In the genomic region with DNA sequence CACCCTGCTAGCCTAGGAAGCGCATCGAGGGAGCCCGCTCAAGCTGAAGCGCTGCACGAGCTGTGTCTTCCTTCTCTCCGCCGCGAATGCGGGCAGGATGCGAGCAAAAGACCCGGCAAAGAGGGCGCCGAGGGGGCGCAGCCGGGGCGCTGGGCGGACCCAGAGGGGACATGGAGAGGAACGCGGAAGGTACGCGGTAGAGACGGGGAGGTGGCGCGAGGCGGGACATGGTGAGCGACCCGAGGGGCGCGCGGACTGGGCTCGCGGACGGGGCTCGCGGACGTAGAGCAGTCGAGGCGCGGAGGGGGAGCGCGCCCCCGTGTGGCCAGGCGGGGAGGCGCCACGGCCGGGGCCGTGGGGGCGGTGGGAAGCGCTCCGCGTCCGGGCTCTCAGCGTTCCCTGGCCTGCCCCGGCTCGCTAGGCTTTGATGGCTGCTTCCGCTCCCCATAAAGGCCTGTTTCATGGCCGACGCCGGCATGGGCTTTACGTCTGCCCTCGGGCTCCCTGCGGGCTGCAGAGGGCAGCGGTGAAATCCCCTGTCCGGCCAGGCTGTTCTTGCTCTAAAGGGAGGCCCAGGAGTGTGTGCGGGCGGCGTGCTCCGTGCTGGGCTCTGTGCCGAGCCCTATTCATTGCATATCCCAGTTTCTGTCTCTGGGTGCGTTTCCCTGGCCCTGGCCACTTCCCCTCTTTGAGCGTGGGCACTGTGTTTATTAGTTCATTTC, we compare ENCODE assay signal across 9 cellular contexts. TPM values are rescaled to one million over a fixed set of nuclear protein-coding genes. Genes with fewer than 3 reads are reported as not detected.
DNase-seq lines count a peak whose midpoint lies in the region; ATAC-seq and TF ChIP-seq lines count a peak whose summit lies in the region.
"Had no signal": no experiment of that assay in that cellular context is flagged by ENCODE, and none has a peak within 500 bp of the region (broad histone marks: within the 10 kb centered on the region; RNA-seq: fewer than 3 reads in every experiment).

No MANE protein-coding gene starts in this region.

- H3K4me1 ChIP-seq in right atrium auricular region, result peaks cover 0 to 25% of the 10 kb centered on the region in 2 donors

- H3K27me3 ChIP-seq in right atrium auricular region, result peaks cover 0 to 5% of the 10 kb centered on the region in 2 donors

- DNase-seq in Caki2 (ENCODE audit: low read depth), result peak; percentile 53
- peak in 57 of 76 experiments; percentile 6 to 78 (median 43) for DNase-seq in HUDEP-2 (lab: John Stamatoyannopoulos, UW; ENCODE audit: unreplicated experiment in 76 of 76)
- DNase-seq in SKM-1 (lab: John Stamatoyannopoulos, UW; ENCODE audit: unreplicated experiment), result peak; percentile 11
- DNase-seq in amniotic epithelial cell (ENCODE audit: low read depth), result peak; percentile 57
- peak; percentile 67 for DNase-seq in right atrium auricular region (ENCODE audit: low spot score)
- DNase-seq in posterior cingulate gyrus, result peak in 9 of 10 donors; percentile 57 to 95 (median 71)
- peak; percentile 72 for DNase-seq in ureter (ENCODE audit: low spot score)

- no peaks in the 10 kb centered on the region for H3K36me3 ChIP-seq in right atrium auricular region

- ATAC-seq in GM21423 (IDR thresholded peaks at IDR 0.05; ENCODE audit: unreplicated experiment), result no peak

- peak; percentile 93 to 99 for TF ChIP-seq CTCF in right atrium auricular region (IDR thresholded peaks at IDR 0.05)

- no peak overlapping the region for H3K27ac ChIP-seq in right atrium auricular region

- H3K4me3 ChIP-seq in right atrium auricular region, result peak overlapping the region; percentile 38 to 47

- H3K9me3 ChIP-seq in right atrium auricular region, result peaks cover 0 to 10% of the 10 kb centered on the region in 2 donors

- in situ Hi-C loops in Caki2 (cut with HindIII; ENCODE audit: low pct_unique_long_range_greater_than_20kb, low sequenced_read_pairs), result no loop called here

- intact Hi-C loops in posterior cingulate gyrus (cut with DNase I), result loop anchor here (5.0 kb wide), 1 partner anchor 687 kb away; no protein-coding TSS in a partner anchor

RNA-seq across cellular contexts. Expression of gene TRIM29, which starts 31.2 kb away (rescaled TPM):
- total RNA-seq in Caki2 (2014; rRNA removed; shearing (Covaris generic); ENCODE audit: low replicate concordance), result 0.41 and 2.7 TPM in 2 replicates
- 1 to 10 TPM in 1 of 2 donors, under 1 TPM in 1; 0.85 to 2.7 TPM for total RNA-seq in right atrium auricular region
- total RNA-seq in ureter, result 192 TPM
- total RNA-seq: T-helper 2 cell treated with Interferon-gamma antibody and Interleukin-4, amounts not matched to agents 100 ng/mL and 5 ng/mL, for 36 hours had no signal

RNA-seq across cellular contexts. Expression of gene OAF, which starts 41.7 kb away (rescaled TPM):
- total RNA-seq in Caki2 (2014; rRNA removed; shearing (Covaris generic); ENCODE audit: low replicate concordance), result 20.4 and 31.0 TPM in 2 replicates
- total RNA-seq in right atrium auricular region (10 to 100 TPM; 27.9 to 43.6 TPM), ureter (34.9 TPM)

Comparison
In these comparisons a context has a peak if more than half of its experiments do, and no peak if none do; other contexts are left out.
1. DNase-seq: peak in every context shown above with its lines; median percentile 72 in ureter; 71 in posterior cingulate gyrus; 67 in right atrium auricular region; 57 in amniotic epithelial cell; 53 in Caki2; 43 in HUDEP-2; 11 in SKM-1.
2. RNA of gene TRIM29, which starts 31.2 kb away (total RNA-seq): 192 TPM in ureter (single experiment); 0.41 to 2.7 TPM in Caki2 and 0.85 to 2.7 TPM in right atrium auricular region; every median in the first group is over 10 times any median in the second.